18 cellular contexts compared by ENCODE assay signal in genomic region chr2:211802611-211803010, GRCh38.
"Had no signal": no experiment of that assay in that cellular context is flagged by ENCODE, and none has a peak within 500 bp of the region (broad histone marks: within the 10 kb centered on the region; RNA-seq: fewer than 3 reads in every experiment).

No MANE protein-coding gene starts in this region.

- H3K27me3 ChIP-seq: gastroesophageal sphincter, heart right ventricle, transverse colon, vagina had no signal

- H3K27ac Mint-ChIP-seq: activated naive CD4-positive, alpha-beta T cell treated with anti-CD3 and anti-CD28 coated beads for 36 hours; activated naive CD8-positive, alpha-beta T cell treated with anti-CD3 and anti-CD28 coated beads, Interleukin-2, amount 50 U/mL, for 24 hours; natural killer cell treated with Interleukin-12 subunit alpha and Interleukin-12 subunit beta and Interleukin-15 and Interleukin-18, amount 100 ng/mL, for 72 hours; progenitor cell of endocrine pancreas had no signal

- H3K4me1 Mint-ChIP-seq: activated naive CD8-positive, alpha-beta T cell treated with anti-CD3 and anti-CD28 coated beads, Interleukin-2, amount 50 U/mL, for 24 hours had no signal

- H3K4me3 ChIP-seq: gastroesophageal sphincter, heart right ventricle, skin epidermis, transverse colon, vagina had no signal

- DNase-seq: activated CD4-positive, alpha-beta T cell treated with anti-CD3 and anti-CD28 coated beads, Interleukin-2, amount 50 U/mL, for 1 hour; activated CD8-positive, alpha-beta memory T cell treated with anti-CD3 and anti-CD28 coated beads for 24 hours; activated naive CD4-positive, alpha-beta T cell treated with anti-CD3 and anti-CD28 coated beads for 36 hours; activated naive CD8-positive, alpha-beta T cell treated with anti-CD3 and anti-CD28 coated beads, Interleukin-2, amount 50 U/mL, for 24 hours; erythroblast; heart right ventricle; mesendoderm; nucleus accumbens; right cardiac atrium; stimulated activated CD4-positive, alpha-beta T cell treated with anti-CD3 and anti-CD28 coated beads, Interleukin-4, amount 100 ng/mL, for 4 hours; stimulated activated CD8-positive, alpha-beta memory T cell treated with anti-CD3 and anti-CD28 coated beads, Interleukin-4, amount 100 ng/mL, for 48 hours; stimulated activated naive CD4-positive, alpha-beta T cell treated with Interleukin-2 at 50 U/mL for 16 hours; transverse colon had no signal

- H3K36me3 ChIP-seq: gastroesophageal sphincter, heart right ventricle, transverse colon, vagina had no signal

- H3K4me1 ChIP-seq: gastroesophageal sphincter, heart right ventricle, transverse colon, vagina had no signal

- H3K4me3 Mint-ChIP-seq: activated naive CD4-positive, alpha-beta T cell treated with anti-CD3 and anti-CD28 coated beads for 36 hours; activated naive CD8-positive, alpha-beta T cell treated with anti-CD3 and anti-CD28 coated beads, Interleukin-2, amount 50 U/mL, for 24 hours; natural killer cell treated with Interleukin-12 subunit alpha and Interleukin-12 subunit beta and Interleukin-15 and Interleukin-18, amount 100 ng/mL, for 72 hours had no signal

- H3K27me3 Mint-ChIP-seq: activated naive CD8-positive, alpha-beta T cell treated with anti-CD3 and anti-CD28 coated beads, Interleukin-2, amount 50 U/mL, for 24 hours; natural killer cell treated with Interleukin-12 subunit alpha and Interleukin-12 subunit beta and Interleukin-15 and Interleukin-18, amount 100 ng/mL, for 72 hours; progenitor cell of endocrine pancreas had no signal

- H3K27ac ChIP-seq: gastroesophageal sphincter, heart right ventricle, skin epidermis, transverse colon, vagina had no signal

- ATAC-seq: activated naive CD8-positive, alpha-beta T cell treated with anti-CD3 and anti-CD28 coated beads, Interleukin-2, amount 50 U/mL, for 24 hours; gastroesophageal sphincter; heart right ventricle; natural killer cell treated with Interleukin-12 subunit alpha and Interleukin-12 subunit beta and Interleukin-15 and Interleukin-18, amount 100 ng/mL, for 72 hours; right cardiac atrium had no signal

- H3K36me3 Mint-ChIP-seq: natural killer cell treated with Interleukin-12 subunit alpha and Interleukin-12 subunit beta and Interleukin-15 and Interleukin-18, amount 100 ng/mL, for 72 hours had no signal

- H3K9me3 ChIP-seq: gastroesophageal sphincter, heart right ventricle, transverse colon, vagina had no signal

- H3K9me3 Mint-ChIP-seq: activated naive CD8-positive, alpha-beta T cell treated with anti-CD3 and anti-CD28 coated beads, Interleukin-2, amount 50 U/mL, for 24 hours; natural killer cell treated with Interleukin-12 subunit alpha and Interleukin-12 subunit beta and Interleukin-15 and Interleukin-18, amount 100 ng/mL, for 72 hours had no signal
